Comparison of ENCODE assay signal across 8 cellular contexts in the genomic region with DNA sequence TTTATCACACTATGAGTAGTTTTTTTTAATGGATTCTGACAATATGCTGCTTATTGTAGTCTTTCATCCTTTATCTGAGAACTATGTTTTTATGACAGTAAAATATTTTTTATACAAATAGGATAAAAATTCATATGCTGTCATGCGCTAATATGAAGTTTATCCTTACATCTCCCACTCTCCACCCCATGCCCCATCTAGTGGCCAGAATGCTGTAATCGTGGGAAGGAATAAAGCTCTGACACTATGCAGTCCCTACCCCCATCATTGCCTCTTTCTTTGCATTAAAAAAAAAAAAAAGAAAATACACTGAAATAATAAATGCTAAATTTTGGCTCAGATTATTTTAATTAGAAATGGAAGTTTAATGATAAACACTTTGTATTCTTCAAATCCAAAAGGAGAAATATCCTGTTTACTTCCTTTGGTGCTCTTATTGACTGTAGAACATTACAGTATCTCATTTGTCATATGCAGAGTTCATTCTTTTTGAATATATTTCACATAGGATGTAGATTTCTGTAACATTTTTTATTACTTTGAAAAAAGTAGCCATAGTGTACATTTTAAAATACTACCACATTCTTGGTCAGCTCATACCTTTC.
A peak's percentile ranks its signal among the peaks of the same experiment; 100 is the strongest.
DNase-seq lines count a peak whose midpoint lies in the region; ATAC-seq lines count a peak whose summit lies in the region.

No MANE protein-coding gene starts in this region.

- H3K27ac Mint-ChIP-seq in activated CD4-positive, alpha-beta T cell treated with anti-CD3 and anti-CD28 coated beads, Interleukin-2, amount 10 ng/mL, durations not matched to agents 7 days and 5 days: no peak overlapping the region

- CTCF ChIA-PET in activated CD4-positive, alpha-beta T cell treated with anti-CD3 and anti-CD28 coated beads, Interleukin-2, amount 10 ng/mL, durations not matched to agents 7 days and 5 days (lab: Charles Lee): interaction anchor here (1.4 kb wide), 1 partner anchor 11 kb away, joined by 3 read pairs; no protein-coding TSS in a partner anchor

- no peak overlapping the region for H2BK15ac ChIP-seq in mesenchymal stem cell (ENCODE audit: low read depth, poor library complexity, severe bottlenecking)

- no peak overlapping the region for H2BK5ac ChIP-seq in mesenchymal stem cell (ENCODE audit: low read depth, low read length, poor library complexity, severe bottlenecking)

- no peak overlapping the region for H4K8ac ChIP-seq in mesenchymal stem cell (ENCODE audit: low read length)

- H3K4me3 Mint-ChIP-seq in activated CD4-positive, alpha-beta T cell treated with anti-CD3 and anti-CD28 coated beads, Interleukin-2, amount 10 ng/mL, durations not matched to agents 7 days and 5 days: no peak overlapping the region

- no peaks in the 10 kb centered on the region for H3K36me3 Mint-ChIP-seq in activated CD4-positive, alpha-beta T cell treated with anti-CD3 and anti-CD28 coated beads, Interleukin-2, amount 10 ng/mL, durations not matched to agents 7 days and 5 days (ENCODE audit: low read depth)

- no peaks in the 10 kb centered on the region for H3K9me3 ChIP-seq in mesenchymal stem cell (ENCODE audit: control insufficient read depth, low read length)

- no peaks in the 10 kb centered on the region for H3K27me3 ChIP-seq in mesenchymal stem cell (ENCODE audit: control insufficient read depth in 1 of 2, insufficient read depth in 1 of 2, low read length in 2 of 2)

- H3K23ac ChIP-seq in mesenchymal stem cell (ENCODE audit: low read length in 2 of 2): no peak overlapping the region

- H4K91ac ChIP-seq in mesenchymal stem cell (ENCODE audit: low read length): no peak overlapping the region

- no peak overlapping the region for H2BK12ac ChIP-seq in mesenchymal stem cell (ENCODE audit: low read length in 2 of 2)

- H3K4me1 ChIP-seq in mesenchymal stem cell (ENCODE audit: control insufficient read depth, insufficient read depth, low read depth, low read length): no peaks in the 10 kb centered on the region

- H2AFZ ChIP-seq in mesenchymal stem cell (ENCODE audit: low read depth, low read length): no peak overlapping the region

- POLR2A ChIA-PET in activated CD4-positive, alpha-beta T cell treated with anti-CD3 and anti-CD28 coated beads, Interleukin-2, amount 10 ng/mL, durations not matched to agents 7 days and 5 days (lab: Charles Lee): no interaction called here

- H3K4ac ChIP-seq in mesenchymal stem cell (ENCODE audit: low read depth in 1 of 2, low read length in 2 of 2): no peak overlapping the region

- no peaks in the 10 kb centered on the region for H3K79me1 ChIP-seq in mesenchymal stem cell (replicated peaks; ENCODE audit: low read length, poor library complexity, severe bottlenecking)

- H3K27ac ChIP-seq in mesenchymal stem cell (ENCODE audit: low read length, poor library complexity, severe bottlenecking): no peak overlapping the region

- no peak overlapping the region for H3K4me3 ChIP-seq in Jurkat, Clone E6-1 (ENCODE audit: low read length)
- no peak overlapping the region for H3K4me3 ChIP-seq in mesenchymal stem cell (ENCODE audit: insufficient read depth in 1 of 2, low read depth in 1 of 2, low read length in 2 of 2)

- ATAC-seq in HG03342 (IDR thresholded peaks at IDR 0.05; ENCODE audit: unreplicated experiment) (no peak), HG02981 (IDR thresholded peaks at IDR 0.05; ENCODE audit: unreplicated experiment) (no peak), HG03095 (IDR thresholded peaks at IDR 0.05; ENCODE audit: unreplicated experiment) (no peak)

- H3K4me1 Mint-ChIP-seq in activated CD4-positive, alpha-beta T cell treated with anti-CD3 and anti-CD28 coated beads, Interleukin-2, amount 10 ng/mL, durations not matched to agents 7 days and 5 days: no peaks in the 10 kb centered on the region

- no peaks in the 10 kb centered on the region for H3K27me3 Mint-ChIP-seq in activated CD4-positive, alpha-beta T cell treated with anti-CD3 and anti-CD28 coated beads, Interleukin-2, amount 10 ng/mL, durations not matched to agents 7 days and 5 days

- no peak overlapping the region for H3K14ac ChIP-seq in mesenchymal stem cell (ENCODE audit: low read length in 2 of 2)

- H3K9me3 Mint-ChIP-seq in activated CD4-positive, alpha-beta T cell treated with anti-CD3 and anti-CD28 coated beads, Interleukin-2, amount 10 ng/mL, durations not matched to agents 7 days and 5 days: no peaks in the 10 kb centered on the region

- no peak overlapping the region for H3K18ac ChIP-seq in mesenchymal stem cell (ENCODE audit: low read depth in 1 of 2, low read length in 2 of 2)

- H3K36me3 ChIP-seq in mesenchymal stem cell (ENCODE audit: control insufficient read depth in 1 of 2, insufficient read depth in 2 of 2, low read depth in 1 of 2, low read length in 2 of 2): no peaks in the 10 kb centered on the region

- no peak overlapping the region for H3K4me2 ChIP-seq in mesenchymal stem cell (ENCODE audit: low read length, poor library complexity, severe bottlenecking)

- WGBS in mesenchymal stem cell: 42% methylated on average over 2 of the region's 2 CpGs

- H2BK120ac ChIP-seq in mesenchymal stem cell (ENCODE audit: low read depth, low read length): no peak overlapping the region

- no peak overlapping the region for H3K9ac ChIP-seq in mesenchymal stem cell (ENCODE audit: low read length)

- no peak overlapping the region for H2AK5ac ChIP-seq in mesenchymal stem cell (ENCODE audit: low read length, severe bottlenecking)

- DNase-seq in COLO668 (lab: John Stamatoyannopoulos, UW; ENCODE audit: unreplicated experiment) (peak; percentile 6), dedifferentiated amniotic fluid mesenchymal stem cell (ENCODE audit: extremely low spot score) (peak; percentile 27), mesenchymal stem cell (peak; percentile 40)
- DNase-seq in Jurkat, Clone E6-1 (ENCODE audit: low read depth, low spot score): peak; percentile 5
- DNase-seq in activated CD4-positive, alpha-beta T cell treated with anti-CD3 and anti-CD28 coated beads, Interleukin-2, amount 10 ng/mL, durations not matched to agents 7 days and 5 days: no peak
